29 cellular contexts compared by ENCODE assay signal in the genomic region with DNA sequence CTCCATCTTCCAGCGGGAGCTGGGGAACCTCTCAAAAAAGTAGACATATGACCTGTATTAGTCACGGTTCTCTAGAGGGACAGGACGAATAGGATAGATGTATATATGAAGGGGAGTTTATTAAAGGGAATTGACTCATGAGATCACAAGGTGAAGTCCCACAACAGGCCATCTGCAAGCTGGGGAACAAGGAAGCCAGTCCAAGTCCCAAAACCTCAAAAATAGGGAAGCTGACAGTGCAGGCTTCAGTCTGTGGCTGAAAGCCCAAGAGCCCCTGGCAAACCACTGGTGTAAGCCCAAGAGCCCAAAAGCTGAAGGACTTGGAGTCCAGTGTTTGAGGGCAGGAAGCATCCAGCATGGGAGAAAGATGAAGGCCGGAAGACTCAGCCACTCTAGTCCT. TPM values are rescaled to one million over a fixed set of nuclear protein-coding genes. Genes with fewer than 3 reads are reported as not detected.
DNase-seq lines count a peak whose midpoint lies in the region; ATAC-seq and TF ChIP-seq lines count a peak whose summit lies in the region.
"Had no signal": no experiment of that assay in that cellular context is flagged by ENCODE, and none has a peak within 500 bp of the region (broad histone marks: within the 10 kb centered on the region; RNA-seq: fewer than 3 reads in every experiment).

No MANE protein-coding gene starts in this region.

- no peaks in the 10 kb centered on the region for H3K4me1 Mint-ChIP-seq in activated CD8-positive, alpha-beta memory T cell treated with anti-CD3 and anti-CD28 coated beads, Interleukin-2, amount 10 ng/mL, durations not matched to agents 7 days and 5 days
- H3K4me1 Mint-ChIP-seq: activated B cell treated with CpG ODN at 0.5 μM for 24 hours; activated T-helper 17 cell treated with anti-CD3 and anti-CD28 coated beads, Interleukin-2, amount 50 U/mL, for 72 hours; B cell had no signal

- H3K27ac Mint-ChIP-seq in activated CD8-positive, alpha-beta memory T cell treated with anti-CD3 and anti-CD28 coated beads, Interleukin-2, amount 10 ng/mL, durations not matched to agents 7 days and 5 days = no peak overlapping the region
- H3K27ac Mint-ChIP-seq: activated B cell treated with CpG ODN at 0.5 μM for 24 hours; activated T-helper 17 cell treated with anti-CD3 and anti-CD28 coated beads, Interleukin-2, amount 50 U/mL, for 72 hours; B cell; naive thymus-derived CD8-positive, alpha-beta T cell had no signal

- no peak overlapping the region for H3K4me3 Mint-ChIP-seq in activated CD8-positive, alpha-beta memory T cell treated with anti-CD3 and anti-CD28 coated beads, Interleukin-2, amount 10 ng/mL, durations not matched to agents 7 days and 5 days
- H3K4me3 Mint-ChIP-seq: activated B cell treated with CpG ODN at 0.5 μM for 24 hours; activated T-helper 17 cell treated with anti-CD3 and anti-CD28 coated beads, Interleukin-2, amount 50 U/mL, for 72 hours; B cell; naive thymus-derived CD8-positive, alpha-beta T cell had no signal

- intact Hi-C loops in sciatic nerve (cut with DNase I) = no loop called here

- H3K36me3 Mint-ChIP-seq in activated CD8-positive, alpha-beta memory T cell treated with anti-CD3 and anti-CD28 coated beads, Interleukin-2, amount 10 ng/mL, durations not matched to agents 7 days and 5 days = no peaks in the 10 kb centered on the region
- H3K36me3 Mint-ChIP-seq: naive thymus-derived CD8-positive, alpha-beta T cell had no signal

- H3K4me3 ChIP-seq in foreskin fibroblast (ENCODE audit: low read depth in 1 of 2, low read length in 2 of 2) = no peak overlapping the region
- H3K4me3 ChIP-seq: Peyer's patch, upper lobe of left lung had no signal

- no peak for TF ChIP-seq CTCF in foreskin fibroblast (IDR thresholded peaks at IDR 0.05; ENCODE audit: low read depth, low read length)

- ATAC-seq in sciatic nerve = peak; percentile 13
- no peak for ATAC-seq in activated CD8-positive, alpha-beta memory T cell treated with anti-CD3 and anti-CD28 coated beads, Interleukin-2, amount 10 ng/mL, durations not matched to agents 7 days and 5 days
- ATAC-seq: activated T-helper 17 cell treated with anti-CD3 and anti-CD28 coated beads, Interleukin-2, amount 50 U/mL, for 72 hours; left colon; naive thymus-derived CD8-positive, alpha-beta T cell had no signal

- H3K27me3 Mint-ChIP-seq in activated CD8-positive, alpha-beta memory T cell treated with anti-CD3 and anti-CD28 coated beads, Interleukin-2, amount 10 ng/mL, durations not matched to agents 7 days and 5 days = peaks cover 18% of the 10 kb centered on the region

- no peaks in the 10 kb centered on the region for H3K9me3 Mint-ChIP-seq in activated CD8-positive, alpha-beta memory T cell treated with anti-CD3 and anti-CD28 coated beads, Interleukin-2, amount 10 ng/mL, durations not matched to agents 7 days and 5 days (ENCODE audit: low read depth)
- H3K9me3 Mint-ChIP-seq: activated B cell treated with CpG ODN at 0.5 μM for 24 hours; activated T-helper 17 cell treated with anti-CD3 and anti-CD28 coated beads, Interleukin-2, amount 50 U/mL, for 72 hours; naive thymus-derived CD8-positive, alpha-beta T cell had no signal

- CTCF ChIA-PET in activated CD8-positive, alpha-beta memory T cell treated with anti-CD3 and anti-CD28 coated beads, Interleukin-2, amount 10 ng/mL, durations not matched to agents 7 days and 5 days (lab: Charles Lee) = no interaction called here

- peak; percentile 45 for DNase-seq in SIG-M5 treated with dmso at 0.1 percent for 504 hours (lab: John Stamatoyannopoulos, UW; ENCODE audit: unreplicated experiment)
- no peak for DNase-seq in SIG-M5 (lab: John Stamatoyannopoulos, UW)
- peak; percentile 28 to 40 for DNase-seq in NOMO-1 (lab: John Stamatoyannopoulos, UW; ENCODE audit: unreplicated experiment in 2 of 2)
- peak; percentile 39 for DNase-seq in UCSD-AML1 (lab: John Stamatoyannopoulos, UW; ENCODE audit: unreplicated experiment)
- DNase-seq in sciatic nerve (ENCODE audit: low spot score) = no peak
- no peak for DNase-seq in activated effector memory CD4-positive, alpha-beta T cell treated with Interleukin-2 at 50 U/mL for 16 hours
- DNase-seq in foreskin fibroblast = no peak
- no peak for DNase-seq in activated CD8-positive, alpha-beta memory T cell treated with anti-CD3 and anti-CD28 coated beads, Interleukin-2, amount 10 ng/mL, durations not matched to agents 7 days and 5 days
- DNase-seq: activated B cell treated with CpG ODN at 0.5 μM for 24 hours; activated CD4-positive, alpha-beta T cell treated with anti-CD3 and anti-CD28 coated beads, Interleukin-2, amount 50 U/mL, for 48 hours; activated CD8-positive, alpha-beta memory T cell treated with anti-CD3 and anti-CD28 coated beads, Interleukin-2, amount 50 U/mL, for 48 hours; Caco-2; cerebellar nuclear complex; DND-41; H7; naive thymus-derived CD8-positive, alpha-beta T cell; NCI-H1092 treated with DMSO at 0.1 percent for 48 hours; NCI-H1930; NCI-H748 treated with DMSO at 0.1 percent for 48 hours; occipital lobe; Peyer's patch; small intestine had no signal

RNA-seq across cellular contexts. Expression of gene OLIG1, which starts 19.5 kb away (rescaled TPM):
- total RNA-seq in sciatic nerve = 0.53 TPM
- not detected for total RNA-seq in activated CD8-positive, alpha-beta memory T cell treated with anti-CD3 and anti-CD28 coated beads, Interleukin-2, amount 10 ng/mL, durations not matched to agents 7 days and 5 days
- total RNA-seq: activated B cell treated with CpG ODN at 0.5 μM for 24 hours; activated T-helper 17 cell treated with anti-CD3 and anti-CD28 coated beads, Interleukin-2, amount 50 U/mL, for 72 hours; B cell; Caco-2; left colon; mesenteric fat pad; naive thymus-derived CD8-positive, alpha-beta T cell; Peyer's patch; subcutaneous adipose tissue; T-helper 2 cell treated with Interferon-gamma antibody and Interleukin-4, amounts not matched to agents 100 ng/mL and 5 ng/mL, for 36 hours had no signal

Comparison
In these comparisons a context has a peak if more than half of its experiments do, and no peak if none do; other contexts are left out.
1. DNase-seq: peak in SIG-M5 treated with dmso at 0.1 percent for 504 hours (single experiment), NOMO-1 (2 of 2) and UCSD-AML1 (single experiment); none in SIG-M5 (single experiment), sciatic nerve (single experiment), activated effector memory CD4-positive, alpha-beta T cell treated with Interleukin-2 at 50 U/mL for 16 hours (single experiment), foreskin fibroblast (0 of 2) and activated CD8-positive, alpha-beta memory T cell treated with anti-CD3 and anti-CD28 coated beads, Interleukin-2, amount 10 ng/mL, durations not matched to agents 7 days and 5 days (single experiment).